Comparison of ENCODE assay signal across 8 cellular contexts in genomic region chr1:85641598-85642556, GRCh38.
DNase-seq lines count a peak whose midpoint lies in the region; ATAC-seq and TF ChIP-seq lines count a peak whose summit lies in the region.
"Not testable (repeated sequence)": the region's sequence is repeated elsewhere in the genome, so short reads cannot be mapped to it uniquely, and the experiment has no call there.

No MANE protein-coding gene starts in this region.

- ATAC-seq in lower lobe of right lung; stimulated activated naive B cell treated with anti-CD40 and anti-IgM and Interleukin-4, amounts not matched to agents 10 μg/mL and 1 μg/mL and 100 μg/mL, for 72 hours (replicated peaks): not testable (repeated sequence)

- TSS peak; percentile 57 for BruUV-seq in Calu3 (replicated peaks; lab: Mats Ljungman, UMichigan)

- not testable (repeated sequence) for H3K27ac ChIP-seq in lower lobe of right lung

- TF ChIP-seq CTCF in Calu3 (IDR thresholded peaks at IDR 0.05; ENCODE audit: unreplicated experiment); fibroblast of villous mesenchyme (IDR thresholded peaks at IDR 0.05; ENCODE audit: insufficient read depth, low read depth, low read length); lower lobe of right lung (IDR thresholded peaks at IDR 0.05): not testable (repeated sequence)

- not testable (repeated sequence) for H3K27me3 Mint-ChIP-seq in Calu3 (ENCODE audit: unreplicated experiment); stimulated activated naive B cell treated with anti-CD40 and anti-IgM and Interleukin-4, amounts not matched to agents 10 μg/mL and 1 μg/mL and 100 μg/mL, for 72 hours

- not testable (repeated sequence) for H3K4me1 ChIP-seq in lower lobe of right lung

- intact Hi-C loops in Calu3 (cut with micrococcal nuclease; ENCODE audit: unreplicated experiment); lower lobe of right lung (cut with DNase I): not testable (repeated sequence)

- H3K9me3 ChIP-seq in lower lobe of right lung: peaks cover 20% of the 10 kb centered on the region

- not testable (repeated sequence) for H3K36me3 ChIP-seq in lower lobe of right lung

- H3K9me3 Mint-ChIP-seq in Calu3 (ENCODE audit: low read depth, unreplicated experiment): not testable (repeated sequence)
- peaks cover 36 to 38% of the 10 kb centered on the region in 2 donors for H3K9me3 Mint-ChIP-seq in stimulated activated naive B cell treated with anti-CD40 and anti-IgM and Interleukin-4, amounts not matched to agents 10 μg/mL and 1 μg/mL and 100 μg/mL, for 72 hours

- H3K4me3 ChIP-seq in fibroblast of villous mesenchyme (ENCODE audit: low read depth, low read length); lower lobe of right lung: not testable (repeated sequence)

- H3K4me3 Mint-ChIP-seq in Calu3 (ENCODE audit: low read depth, unreplicated experiment): peak overlapping the region; percentile 78
- not testable (repeated sequence) for H3K4me3 Mint-ChIP-seq in stimulated activated naive B cell treated with anti-CD40 and anti-IgM and Interleukin-4, amounts not matched to agents 10 μg/mL and 1 μg/mL and 100 μg/mL, for 72 hours

- H3K4me1 Mint-ChIP-seq in Calu3 (ENCODE audit: low read depth, unreplicated experiment); stimulated activated naive B cell treated with anti-CD40 and anti-IgM and Interleukin-4, amounts not matched to agents 10 μg/mL and 1 μg/mL and 100 μg/mL, for 72 hours: not testable (repeated sequence)

- H3K27me3 ChIP-seq in lower lobe of right lung (ENCODE audit: low read depth): not testable (repeated sequence)

- CTCF ChIA-PET in Calu3 (lab: Charles Lee): interaction anchor here (0.8 to 1.4 kb wide), 3 partner anchors 13 to 35 kb away, joined by 3 to 5 read pairs (median 4); no protein-coding TSS in a partner anchor

- H3K36me3 Mint-ChIP-seq in Calu3 (ENCODE audit: insufficient read depth, unreplicated experiment): not testable (repeated sequence)
- peaks cover 59 to 70% of the 10 kb centered on the region in 2 donors for H3K36me3 Mint-ChIP-seq in stimulated activated naive B cell treated with anti-CD40 and anti-IgM and Interleukin-4, amounts not matched to agents 10 μg/mL and 1 μg/mL and 100 μg/mL, for 72 hours

- DNase-seq in Calu3 (peak; percentile 54), HT-29 (ENCODE audit: low spot score) (peak; percentile 54), NCI-H146 (lab: John Stamatoyannopoulos, UW) (peak; percentile 36), NCI-H510A treated with DMSO at 0.1 percent for 48 hours (lab: John Stamatoyannopoulos, UW) (peak; percentile 51), SHP77 treated with DMSO at 0.1 percent for 48 hours (lab: John Stamatoyannopoulos, UW) (peak; percentile 14), fibroblast of villous mesenchyme (ENCODE audit: low read depth) (peak; percentile 26), lower lobe of right lung (peak; percentile 43)
- not testable (repeated sequence) for DNase-seq in stimulated activated naive B cell treated with anti-CD40 and anti-IgM and Interleukin-4, amounts not matched to agents 10 μg/mL and 1 μg/mL and 100 μg/mL, for 72 hours

- peak overlapping the region; percentile 76 for H3K27ac Mint-ChIP-seq in Calu3 (ENCODE audit: unreplicated experiment)
- H3K27ac Mint-ChIP-seq in stimulated activated naive B cell treated with anti-CD40 and anti-IgM and Interleukin-4, amounts not matched to agents 10 μg/mL and 1 μg/mL and 100 μg/mL, for 72 hours: peak overlapping the region; percentile 7
